ENCODE assay signal across 8 cellular contexts in the genomic region with DNA sequence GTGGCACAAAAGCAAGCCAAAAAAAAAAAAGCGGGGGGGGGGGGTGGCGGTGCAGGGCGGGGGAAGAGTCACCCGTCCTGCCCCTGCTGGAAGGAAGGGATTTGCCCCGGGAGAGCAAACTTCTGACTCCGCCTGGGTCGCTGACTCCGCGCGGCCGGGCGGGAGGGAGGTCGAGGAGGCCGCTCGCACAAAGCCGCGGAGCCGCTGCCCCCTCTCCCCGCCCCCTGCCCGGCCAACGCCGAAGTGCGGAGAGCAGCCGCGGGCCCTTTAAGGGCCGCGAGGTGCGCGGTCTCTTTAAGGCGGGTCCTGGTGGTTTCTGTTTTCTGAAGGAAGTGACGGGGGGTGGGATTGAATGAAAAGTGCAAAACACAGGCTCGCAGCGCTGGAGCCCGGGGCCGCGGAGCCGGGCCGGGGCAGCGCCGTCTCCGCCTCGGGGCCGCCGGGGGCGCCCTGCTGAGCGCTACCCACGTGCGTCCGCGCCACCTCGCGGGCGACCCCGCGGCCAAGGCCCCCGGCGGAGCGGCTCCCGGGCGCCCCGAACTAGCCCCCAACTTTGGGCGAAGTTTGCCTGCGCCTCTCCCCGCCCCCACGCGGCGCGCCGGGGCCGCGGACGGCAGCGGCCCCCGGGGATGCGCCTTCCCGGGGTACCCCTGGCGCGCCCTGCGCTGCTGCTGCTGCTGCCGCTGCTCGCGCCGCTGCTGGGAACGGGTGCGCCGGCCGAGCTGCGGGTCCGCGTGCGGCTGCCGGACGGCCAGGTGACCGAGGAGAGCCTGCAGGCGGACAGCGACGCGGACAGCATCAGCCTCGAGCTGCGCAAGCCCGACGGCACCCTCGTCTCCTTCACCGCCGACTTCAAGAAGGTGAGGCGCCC. TPM values are rescaled to one million over a fixed set of nuclear protein-coding genes. Genes with fewer than 3 reads are reported as not detected.
A peak's percentile ranks its signal among the peaks of the same experiment; 100 is the strongest.
DNase-seq lines count a peak whose midpoint lies in the region; ATAC-seq and TF ChIP-seq lines count a peak whose summit lies in the region.

TSS of gene OAF (plus strand) at position 382 of the 871 bp plus-strand sequence. CDS start at position 630, 248 bp downstream.

- peaks cover 26% of the 10 kb centered on the region for H3K4me1 ChIP-seq in mucosa of descending colon (ENCODE audit: low read depth)

- H3K36me3 ChIP-seq in mucosa of descending colon (ENCODE audit: low read depth): no peaks in the 10 kb centered on the region

- TF ChIP-seq CTCF in epithelial cell of esophagus (IDR thresholded peaks at IDR 0.05; ENCODE audit: insufficient read depth, low read depth, low read length, missing control alignments): no peak
- TF ChIP-seq CTCF in mucosa of descending colon (IDR thresholded peaks at IDR 0.05): no peak

- peak; percentile 6 for DNase-seq in NCI-H1436 (lab: John Stamatoyannopoulos, UW)
- DNase-seq in NCI-H1436 treated with DMSO at 0.1 percent for 48 hours (lab: John Stamatoyannopoulos, UW): no peak
- peak; percentile 9 for DNase-seq in NCI-H748 treated with DMSO at 0.1 percent for 48 hours (lab: John Stamatoyannopoulos, UW)
- peak; percentile 29 for DNase-seq in activated T-cell treated with anti-CD3 and anti-CD28 coated beads for 1 hour (ENCODE audit: low read depth)
- peak; percentile 78 for DNase-seq in epithelial cell of esophagus (ENCODE audit: low read depth)
- peak; percentile 81 to 87 (median 85) for DNase-seq in mucosa of descending colon
- peak; percentile 8 to 22 for DNase-seq in stimulated activated CD8-positive, alpha-beta memory T cell treated with anti-CD3 and anti-CD28 coated beads, Interleukin-4, amount 100 ng/mL, for 1 hour (ENCODE audit: low read depth in 2 of 2, low spot score in 1 of 2)

- intact Hi-C loops in mucosa of descending colon (cut with DNase I, micrococcal nuclease): no loop called here

- H3K4me3 ChIP-seq in epithelial cell of esophagus (ENCODE audit: low read length): peak within 1 kb of the TSS; percentile 58
- H3K4me3 ChIP-seq in mucosa of descending colon: peak within 1 kb of the TSS; percentile 87

- no peaks in the 10 kb centered on the region for H3K9me3 ChIP-seq in mucosa of descending colon

- ATAC-seq in HG02973 (IDR thresholded peaks at IDR 0.05; ENCODE audit: unreplicated experiment): peak; percentile 73
- ATAC-seq in mucosa of descending colon: peak; percentile 64

RNA-seq across cellular contexts. Expression of gene OAF, which starts in this region (rescaled TPM):
- 100 to 1,000 TPM in 2 of 3 donors, 10 to 100 TPM in 1; 96.4 to 217 (median 133) TPM for total RNA-seq in mucosa of descending colon
